In genomic region chr3:129054605-129055104, GRCh38 we compare ENCODE assay signal across 25 cellular contexts. TPM values are rescaled to one million over a fixed set of nuclear protein-coding genes. Genes with fewer than 3 reads are reported as not detected.
DNase-seq lines count a peak whose midpoint lies in the region; ATAC-seq, FAIRE-seq and TF ChIP-seq lines count a peak whose summit lies in the region.
"Had no signal": no experiment of that assay in that cellular context is flagged by ENCODE, and none has a peak within 500 bp of the region (broad histone marks: within the 10 kb centered on the region; RNA-seq: fewer than 3 reads in every experiment).

No MANE protein-coding gene starts in this region.

- H2AFZ ChIP-seq in endothelial cell of umbilical vein (ENCODE audit: low read depth, low read length) = peak overlapping the region; percentile 16

- no peak for DNase-seq in activated naive CD4-positive, alpha-beta T cell treated with anti-CD3 and anti-CD28 coated beads, Interleukin-2, amount 50 U/mL, for 16 hours
- DNase-seq in T-helper 17 cell = no peak
- peak; percentile 93 for DNase-seq in endothelial cell of umbilical vein (ENCODE audit: low read depth, low spot score)
- no peak for DNase-seq in stomach
- no peak for DNase-seq in HCEC 1CT
- DNase-seq in islet precursor cell = no peak
- no peak for DNase-seq in MV-4-11 (lab: John Stamatoyannopoulos, UW)
- DNase-seq: activated CD4-positive, alpha-beta T cell treated with anti-CD3 and anti-CD28 coated beads, Interleukin-2, amount 50 U/mL, for 48 hours; activated T-cell treated with anti-CD3 and anti-CD28 coated beads, Interleukin-2, amount 50 U/mL, for 4 hours; CD4-positive, alpha-beta T cell; central memory CD4-positive, alpha-beta T cell; EL; foreskin fibroblast; H7; Kasumi-1; left cardiac atrium; NCI-H1417; NCI-H2227 treated with DMSO at 0.1 percent for 48 hours; SHP77 treated with DMSO at 0.1 percent for 48 hours; T-helper 2 cell had no signal

- H3K9me3 Mint-ChIP-seq in activated naive CD4-positive, alpha-beta T cell treated with anti-CD3 and anti-CD28 coated beads, Interleukin-2, amount 50 U/mL, for 24 hours = no peaks in the 10 kb centered on the region
- H3K9me3 Mint-ChIP-seq: activated T-cell treated with anti-CD3 and anti-CD28 coated beads, Interleukin-2, amount 50 U/mL, for 4 hours; CD4-positive, alpha-beta T cell had no signal

- peak overlapping the region; percentile 84 for H3K27ac Mint-ChIP-seq in activated naive CD4-positive, alpha-beta T cell treated with anti-CD3 and anti-CD28 coated beads, Interleukin-2, amount 50 U/mL, for 24 hours
- peak overlapping the region; percentile 81 for H3K27ac Mint-ChIP-seq in T-helper 17 cell
- H3K27ac Mint-ChIP-seq: CD4-positive, alpha-beta T cell had no signal

- H4K20me1 ChIP-seq in endothelial cell of umbilical vein (replicated peaks; ENCODE audit: control insufficient read depth, extremely low read depth, insufficient read depth, low read length) = no peaks in the 10 kb centered on the region

- no peak for TF ChIP-seq EP300 in stomach (IDR thresholded peaks at IDR 0.05)

- H3K4me3 ChIP-seq in endothelial cell of umbilical vein (replicated peaks in 1 of 3; ENCODE audit: insufficient read depth in 1 of 3, low read depth in 1 of 3, low read length in 3 of 3) (no peak overlapping the region), stomach (no peak overlapping the region)

- H3K4me3 Mint-ChIP-seq in activated naive CD4-positive, alpha-beta T cell treated with anti-CD3 and anti-CD28 coated beads, Interleukin-2, amount 50 U/mL, for 24 hours = no peak overlapping the region
- no peak overlapping the region for H3K4me3 Mint-ChIP-seq in T-helper 17 cell
- H3K4me3 Mint-ChIP-seq: activated T-cell treated with anti-CD3 and anti-CD28 coated beads, Interleukin-2, amount 50 U/mL, for 4 hours; CD4-positive, alpha-beta T cell had no signal

- H3K27me3 ChIP-seq in endothelial cell of umbilical vein (ENCODE audit: control insufficient read depth in 2 of 2, insufficient read depth in 2 of 2, low read length in 2 of 2) (no peaks in the 10 kb centered on the region), stomach (no peaks in the 10 kb centered on the region)

- no TSS peak for BruUV-seq in endothelial cell of umbilical vein (replicated peaks; lab: Mats Ljungman, UMichigan)

- dilution Hi-C loops in endothelial cell of umbilical vein (cut with MboI; ENCODE audit: extremely low pct_ligation_motif_present, low sequenced_read_pairs) = no loop called here

- TF ChIP-seq CTCF in endothelial cell of umbilical vein (IDR thresholded peaks at IDR 0.05; ENCODE audit: extremely low read depth in 1 of 2, insufficient read depth in 1 of 2, low read depth in 1 of 2, low read length in 2 of 2) (no peak), stomach (IDR thresholded peaks at IDR 0.05) (peak in 1 of 7 experiments; percentile 6)

- H3K79me2 ChIP-seq in endothelial cell of umbilical vein (ENCODE audit: control insufficient read depth, insufficient read depth, low read length) = no peaks in the 10 kb centered on the region

- POLR2A ChIA-PET in endothelial cell of umbilical vein (lab: Charles Lee) = no interaction called here

- H3K9ac ChIP-seq in endothelial cell of umbilical vein (replicated peaks; ENCODE audit: extremely low read depth, insufficient read depth, low read length) = no peak overlapping the region

- FAIRE-seq in endothelial cell of umbilical vein (lab: Jason Lieb, UNC) = peak; percentile 86
- FAIRE-seq: GM19239 had no signal

- no peak for ATAC-seq in T-helper 17 cell
- ATAC-seq: activated T-cell treated with anti-CD3 and anti-CD28 coated beads, Interleukin-2, amount 50 U/mL, for 4 hours; left cardiac atrium had no signal

- no peaks in the 10 kb centered on the region for H3K27me3 Mint-ChIP-seq in activated naive CD4-positive, alpha-beta T cell treated with anti-CD3 and anti-CD28 coated beads, Interleukin-2, amount 50 U/mL, for 24 hours
- H3K27me3 Mint-ChIP-seq in T-helper 17 cell = no peaks in the 10 kb centered on the region
- H3K27me3 Mint-ChIP-seq: CD4-positive, alpha-beta T cell had no signal

- no peak overlapping the region for H3K4me2 ChIP-seq in endothelial cell of umbilical vein (ENCODE audit: insufficient read depth, low read length)

- H3K36me3 ChIP-seq in endothelial cell of umbilical vein (ENCODE audit: control insufficient read depth in 2 of 2, extremely low read depth in 1 of 2, insufficient read depth in 2 of 2, low read length in 2 of 2) (no peaks in the 10 kb centered on the region), stomach (no peaks in the 10 kb centered on the region)

- CTCF ChIA-PET in endothelial cell of umbilical vein (lab: Charles Lee) = interaction anchor here (1.3 to 6.1 kb wide), 6 partner anchors 12 to 191 kb away, joined by 3 to 121 read pairs (median 37); no protein-coding TSS in a partner anchor

- H3K9me3 ChIP-seq in T-helper 17 cell (ENCODE audit: control insufficient read depth, low read length, poor library complexity, severe bottlenecking) (no peaks in the 10 kb centered on the region), endothelial cell of umbilical vein (replicated peaks; ENCODE audit: control insufficient read depth, insufficient read depth, low read length) (no peaks in the 10 kb centered on the region), stomach (no peaks in the 10 kb centered on the region)

- intact Hi-C loops in endothelial cell of umbilical vein (cut with micrococcal nuclease) = loop anchor here (1.0 kb wide), 1 partner anchor 27 kb away; no protein-coding TSS in a partner anchor
- intact Hi-C loops in stomach (cut with DNase I; ENCODE audit: low total_unique reads) = no loop called here

- no peak overlapping the region for H3K27ac ChIP-seq in endothelial cell of umbilical vein (ENCODE audit: insufficient read depth, low read depth, low read length)
- H3K27ac ChIP-seq in stomach = peak overlapping the region; percentile 76 to 93 (median 87)

- H3K4me1 Mint-ChIP-seq in activated naive CD4-positive, alpha-beta T cell treated with anti-CD3 and anti-CD28 coated beads, Interleukin-2, amount 50 U/mL, for 24 hours = peaks cover 8% of the 10 kb centered on the region
- H3K4me1 Mint-ChIP-seq in T-helper 17 cell = peaks cover 19% of the 10 kb centered on the region

- H3K9me1 ChIP-seq in endothelial cell of umbilical vein (replicated peaks; ENCODE audit: control insufficient read depth, extremely low read depth, insufficient read depth, low read length) = no peaks in the 10 kb centered on the region

- peaks cover 15% of the 10 kb centered on the region for H3K4me1 ChIP-seq in endothelial cell of umbilical vein (ENCODE audit: control insufficient read depth, extremely low read depth, insufficient read depth, low read length)
- peaks cover 50 to 86% (median 68%) of the 10 kb centered on the region in 4 donors for H3K4me1 ChIP-seq in stomach

- H3K36me3 Mint-ChIP-seq in activated naive CD4-positive, alpha-beta T cell treated with anti-CD3 and anti-CD28 coated beads, Interleukin-2, amount 50 U/mL, for 24 hours = no peaks in the 10 kb centered on the region
- H3K36me3 Mint-ChIP-seq in T-helper 17 cell (ENCODE audit: low read depth) = no peaks in the 10 kb centered on the region

- TF ChIP-seq POLR2A in endothelial cell of umbilical vein (IDR thresholded peaks at IDR 0.05; ENCODE audit: low read depth, low read length) (no peak), stomach (IDR thresholded peaks at IDR 0.05) (no peak)

- 24 to 66% (median 44%) methylated on average over 3 of the region's 3 CpGs for WGBS in stomach, 5 donors

TF ChIP-seq in endothelial cell of umbilical vein, 7 proteins besides CTCF, POLR2A, EP300 and RAD21:
- peak; percentile 50 for TF ChIP-seq GATA2 (IDR thresholded peaks at IDR 0.05; ENCODE audit: insufficient read depth, insufficient read length, low read depth, low read length)
- peak; percentile 71 for TF ChIP-seq POLR2AphosphoS5 (IDR thresholded peaks at IDR 0.05; ENCODE audit: insufficient read depth, low read depth, low read length)
- TF ChIP-seq, protein P1, sequence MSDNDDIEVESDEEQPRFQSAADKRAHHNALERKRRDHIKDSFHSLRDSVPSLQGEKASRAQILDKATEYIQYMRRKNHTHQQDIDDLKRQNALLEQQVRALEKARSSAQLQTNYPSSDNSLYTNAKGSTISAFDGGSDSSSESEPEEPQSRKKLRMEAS (IDR thresholded peaks at IDR 0.05; ENCODE audit: insufficient read depth, insufficient read length) = no peak

RNA-seq across cellular contexts. Expression of gene GP9, which starts 5.9 kb away (rescaled TPM):
- total RNA-seq in T-helper 17 cell (10 to 100 TPM in 1 of 2 donors, 1 to 10 TPM in 1; 3.8 to 68.5 TPM), endothelial cell of umbilical vein (not detected in 2 replicates), stomach (not detected)
- polyA plus RNA-seq in endothelial cell of umbilical vein (not detected in 2 replicates), stomach (not detected)
- polyA plus RNA-seq in endothelial cell of umbilical vein (2011; cell fraction: cytosol; rRNA removed) = not detected in 2 replicates
- not detected in 2 replicates for polyA plus RNA-seq in endothelial cell of umbilical vein (2011; cell fraction: nucleus; rRNA removed)
- not detected in 2 replicates for polyA plus RNA-seq in endothelial cell of umbilical vein (2012)
- not detected in 2 replicates for polyA minus RNA-seq in endothelial cell of umbilical vein
- polyA minus RNA-seq in endothelial cell of umbilical vein (2011; cell fraction: cytosol; rRNA and poly(A)+ RNA removed) = not detected
- not detected in 2 replicates for polyA minus RNA-seq in endothelial cell of umbilical vein (2011; cell fraction: nucleus; rRNA and poly(A)+ RNA removed)
- total RNA-seq: activated T-cell treated with anti-CD3 and anti-CD28 coated beads, Interleukin-2, amount 50 U/mL, for 4 hours; CD4-positive, alpha-beta T cell; H7; mucosa of gallbladder; osteocyte had no signal
- polyA plus RNA-seq: AG04450 had no signal

RNA-seq across cellular contexts. Expression of gene EFCC1, which starts 53.6 kb away (rescaled TPM):
- under 1 TPM in 1 of 2 donors, not detected in 1; 0.12 TPM for total RNA-seq in T-helper 17 cell
- total RNA-seq in endothelial cell of umbilical vein = 0.58 and 0.73 TPM in 2 replicates
- 1.3 and 1.6 TPM in 2 replicates for polyA plus RNA-seq in endothelial cell of umbilical vein
- 0.44 and 0.51 TPM in 2 replicates for polyA plus RNA-seq in endothelial cell of umbilical vein (2011; cell fraction: cytosol; rRNA removed)
- polyA plus RNA-seq in endothelial cell of umbilical vein (2011; cell fraction: nucleus; rRNA removed) = 1.7 and 3.1 TPM in 2 replicates
- 0.05 and 0.31 TPM in 2 replicates for polyA plus RNA-seq in endothelial cell of umbilical vein (2012)
- 0.19 and 1.6 TPM in 2 replicates for polyA minus RNA-seq in endothelial cell of umbilical vein
- not detected for polyA minus RNA-seq in endothelial cell of umbilical vein (2011; cell fraction: cytosol; rRNA and poly(A)+ RNA removed)
- polyA minus RNA-seq in endothelial cell of umbilical vein (2011; cell fraction: nucleus; rRNA and poly(A)+ RNA removed) = 0.48 and 0.87 TPM in 2 replicates
- 10 to 100 TPM in 3 of 5 donors, 1 to 10 TPM in 2; 1.0 to 13.9 (median 10.3) TPM for total RNA-seq in stomach
- polyA plus RNA-seq in stomach = 10 to 100 TPM in 1 of 3 donors, 1 to 10 TPM in 2; 3.4 to 10.7 (median 8.2) TPM
- total RNA-seq: osteocyte had no signal
